16 cellular contexts compared by ENCODE assay signal in genomic region chr7:36490335-36490940, GRCh38.
"Had no signal": no experiment of that assay in that cellular context is flagged by ENCODE, and none has a peak within 500 bp of the region (broad histone marks: within the 10 kb centered on the region; RNA-seq: fewer than 3 reads in every experiment).

No MANE protein-coding gene starts in this region.

- H3K4me3 ChIP-seq: suprapubic skin had no signal

- FAIRE-seq: TTC549 had no signal

- H3K27ac Mint-ChIP-seq: natural killer cell, type B pancreatic cell had no signal

- H3K27ac ChIP-seq: suprapubic skin had no signal

- H3K4me3 Mint-ChIP-seq: natural killer cell, type B pancreatic cell had no signal

- H3K9me3 ChIP-seq: suprapubic skin had no signal

- H3K36me3 Mint-ChIP-seq: natural killer cell, type B pancreatic cell had no signal

- DNase-seq: activated T-cell treated with anti-CD3 and anti-CD28 coated beads, Interleukin-2, amount 50 U/mL, for 1 hour; dermis blood vessel endothelial cell; foreskin melanocyte; left colon; mammary epithelial cell; natural killer cell; occipital lobe; stimulated activated CD4-positive, alpha-beta T cell treated with anti-CD3 and anti-CD28 coated beads, Interleukin-12 subunit alpha, Interleukin-12 subunit beta, amount 100 ng/mL, for 4 hours; stimulated activated CD4-positive, alpha-beta T cell treated with anti-CD3 and anti-CD28 coated beads, Interleukin-2, amount 100 ng/mL, for 48 hours; stimulated activated naive CD8-positive, alpha-beta T cell treated with anti-CD3 and anti-CD28 coated beads, Interleukin-15, Interleukin-2, amounts not matched to agents 100 U/mL and 50 U/mL, for 24 hours; T-helper 2 cell had no signal

- H3K27me3 ChIP-seq: suprapubic skin had no signal

- H3K27me3 Mint-ChIP-seq: type B pancreatic cell had no signal

- ATAC-seq: activated naive CD4-positive, alpha-beta T cell treated with anti-CD3 and anti-CD28 coated beads, Interleukin-2, amount 50 U/mL, for 72 hours; esophagus mucosa; left colon; natural killer cell; stimulated activated naive CD8-positive, alpha-beta T cell treated with anti-CD3 and anti-CD28 coated beads, Interleukin-15, Interleukin-2, amounts not matched to agents 100 U/mL and 50 U/mL, for 24 hours had no signal

- H3K9me3 Mint-ChIP-seq: activated naive CD4-positive, alpha-beta T cell treated with anti-CD3 and anti-CD28 coated beads, Interleukin-2, amount 50 U/mL, for 72 hours; natural killer cell had no signal

- H3K36me3 ChIP-seq: suprapubic skin had no signal
